1 cellular context compared by ENCODE assay signal in the genomic region with DNA sequence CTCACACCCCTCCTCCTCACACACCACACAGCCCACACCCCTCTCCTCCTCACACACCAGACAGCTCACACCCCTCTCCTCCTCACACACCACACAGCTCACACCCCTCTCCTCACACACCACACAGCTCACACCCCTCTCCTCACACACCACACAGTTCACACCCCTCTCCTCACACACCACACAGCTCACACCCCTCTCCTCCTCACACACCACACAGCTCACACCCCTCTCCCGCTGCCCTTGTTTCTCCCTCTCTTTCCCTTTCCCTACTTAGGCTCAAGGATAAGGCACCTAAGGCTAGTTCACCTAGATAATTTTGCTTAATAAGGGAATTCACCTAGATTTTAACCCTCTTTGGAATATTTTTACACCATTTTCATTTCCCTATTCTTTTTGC. TPM values are rescaled to one million over a fixed set of nuclear protein-coding genes. Genes with fewer than 3 reads are reported as not detected.
"Had no signal": no experiment of that assay in that cellular context is flagged by ENCODE, and none has a peak within 500 bp of the region (broad histone marks: within the 10 kb centered on the region; RNA-seq: fewer than 3 reads in every experiment).

No MANE protein-coding gene starts in this region.

RNA-seq across cellular contexts. Expression of gene LAMC2, which starts 36.0 kb away (rescaled TPM):
- polyA plus RNA-seq: immature natural killer cell had no signal
